Comparison of ENCODE assay signal across 15 cellular contexts in genomic region chr4:33063238-33063637, GRCh38.
A peak's percentile ranks its signal among the peaks of the same experiment; 100 is the strongest.
DNase-seq lines count a peak whose midpoint lies in the region; ATAC-seq and TF ChIP-seq lines count a peak whose summit lies in the region.
"Had no signal": no experiment of that assay in that cellular context is flagged by ENCODE, and none has a peak within 500 bp of the region (broad histone marks: within the 10 kb centered on the region; RNA-seq: fewer than 3 reads in every experiment).

No MANE protein-coding gene starts in this region.

- H2AFZ ChIP-seq in PC-3 (ENCODE audit: low read length) (no peak overlapping the region), fibroblast of lung (ENCODE audit: low read length) (no peak overlapping the region)

- no peaks in the 10 kb centered on the region for H3K9me2 ChIP-seq in PC-3 (replicated peaks; ENCODE audit: low read length)

- DNase-seq in AG20443 (ENCODE audit: low spot score) (peak; percentile 61), PC-3 (peak; percentile 1), fibroblast of lung (ENCODE audit: low read depth in 2 of 2) (peak; percentile 51 to 83), mucosa of gallbladder (ENCODE audit: low spot score) (peak; percentile 12), NCI-H1105 (lab: John Stamatoyannopoulos, UW) (no peak), T1000 (lab: John Stamatoyannopoulos, UW) (no peak), AG08396 (ENCODE audit: low spot score) (no peak)
- DNase-seq in activated CD8-positive, alpha-beta T cell treated with anti-CD3 and anti-CD28 coated beads, Interleukin-2, amount 10 ng/mL, durations not matched to agents 7 days and 5 days = no peak
- DNase-seq: activated CD4-positive, alpha-beta memory T cell treated with anti-CD3 and anti-CD28 coated beads for 36 hours; GOT3; ovary; SJCRH30; stimulated activated CD4-positive, alpha-beta T cell treated with anti-CD3 and anti-CD28 coated beads, Interleukin-12 subunit alpha, Interleukin-12 subunit beta, amount 100 ng/mL, for 4 hours; stimulated activated naive CD8-positive, alpha-beta T cell treated with anti-CD3 and anti-CD28 coated beads, Interleukin-15, amount 100 ng/mL, for 72 hours had no signal

- POLR2A ChIA-PET in PC-3 (lab: Charles Lee; ENCODE audit: unreplicated experiment) = no interaction called here
- POLR2A ChIA-PET in activated CD8-positive, alpha-beta T cell treated with anti-CD3 and anti-CD28 coated beads, Interleukin-2, amount 10 ng/mL, durations not matched to agents 7 days and 5 days (lab: Charles Lee) = no interaction called here

- no peaks in the 10 kb centered on the region for H3K9me3 Mint-ChIP-seq in activated CD8-positive, alpha-beta T cell treated with anti-CD3 and anti-CD28 coated beads, Interleukin-2, amount 10 ng/mL, durations not matched to agents 7 days and 5 days (ENCODE audit: insufficient read depth)
- H3K9me3 Mint-ChIP-seq: activated CD4-positive, alpha-beta memory T cell treated with anti-CD3 and anti-CD28 coated beads for 36 hours had no signal

- no peaks in the 10 kb centered on the region for H3K36me3 ChIP-seq in PC-3 (ENCODE audit: low read depth, low read length)
- H3K36me3 ChIP-seq in fibroblast of lung (ENCODE audit: control insufficient read depth, insufficient read depth, low read length) = no peaks in the 10 kb centered on the region
- H3K36me3 ChIP-seq: BLaER1, ovary, SJCRH30 had no signal

- H4K20me1 ChIP-seq in PC-3 (ENCODE audit: low read length) (no peaks in the 10 kb centered on the region), fibroblast of lung (ENCODE audit: control insufficient read depth, extremely low read depth, insufficient read depth, low read length) (no peaks in the 10 kb centered on the region)
- H4K20me1 ChIP-seq: BLaER1 had no signal

- no peaks in the 10 kb centered on the region for H3K4me1 Mint-ChIP-seq in activated CD8-positive, alpha-beta T cell treated with anti-CD3 and anti-CD28 coated beads, Interleukin-2, amount 10 ng/mL, durations not matched to agents 7 days and 5 days (ENCODE audit: low read depth)
- H3K4me1 Mint-ChIP-seq: stimulated activated naive CD8-positive, alpha-beta T cell treated with anti-CD3 and anti-CD28 coated beads, Interleukin-15, amount 100 ng/mL, for 72 hours had no signal

- intact Hi-C loops in PC-3 (cut with micrococcal nuclease) = loop anchor here (5.0 kb wide), 1 partner anchor 276 kb away; no protein-coding TSS in a partner anchor

- BruUV-seq in PC-3 (replicated peaks; lab: Mats Ljungman, UMichigan) = no TSS peak

- H3K79me2 ChIP-seq in PC-3 (ENCODE audit: low read length) = no peaks in the 10 kb centered on the region
- no peaks in the 10 kb centered on the region for H3K79me2 ChIP-seq in fibroblast of lung (ENCODE audit: control insufficient read depth, insufficient read depth, low read length)

- H3F3A ChIP-seq in PC-3 (ENCODE audit: low read length, unreplicated experiment) = no peaks in the 10 kb centered on the region

- H3K4me3 ChIP-seq in PC-3 (ENCODE audit: low read length) (no peak overlapping the region), fibroblast of lung (replicated peaks in 1 of 4; ENCODE audit: control extremely low read depth in 1 of 4, insufficient read depth in 1 of 4, low read depth in 3 of 4, low read length in 4 of 4) (no peak overlapping the region)
- H3K4me3 ChIP-seq: BLaER1, ovary, SJCRH30 had no signal

- H3K9me3 ChIP-seq in PC-3 (ENCODE audit: low read length) (no peaks in the 10 kb centered on the region), fibroblast of lung (ENCODE audit: control insufficient read depth, insufficient read depth, low read depth, low read length) (no peaks in the 10 kb centered on the region)
- H3K9me3 ChIP-seq: BLaER1, ovary, SJCRH30 had no signal

- TF ChIP-seq CTCF in PC-3 (conservative IDR thresholded peaks at IDR 0.05; ENCODE audit: low read depth, low read length) (no peak), fibroblast of lung (conservative IDR thresholded peaks at IDR 0.05 in 1 of 2, IDR thresholded peaks at IDR 0.05 in 1 of 2; ENCODE audit: low read depth in 1 of 2, low read length in 2 of 2) (no peak)

- CTCF ChIA-PET in PC-3 (lab: Charles Lee) = no interaction called here
- CTCF ChIA-PET in activated CD8-positive, alpha-beta T cell treated with anti-CD3 and anti-CD28 coated beads, Interleukin-2, amount 10 ng/mL, durations not matched to agents 7 days and 5 days (lab: Charles Lee) = no interaction called here

- no peak for ATAC-seq in PC-3
- no peak for ATAC-seq in activated CD8-positive, alpha-beta T cell treated with anti-CD3 and anti-CD28 coated beads, Interleukin-2, amount 10 ng/mL, durations not matched to agents 7 days and 5 days
- ATAC-seq: stimulated activated naive CD8-positive, alpha-beta T cell treated with anti-CD3 and anti-CD28 coated beads, Interleukin-15, amount 100 ng/mL, for 72 hours had no signal

- H3K4me3 Mint-ChIP-seq in activated CD8-positive, alpha-beta T cell treated with anti-CD3 and anti-CD28 coated beads, Interleukin-2, amount 10 ng/mL, durations not matched to agents 7 days and 5 days = no peak overlapping the region
- H3K4me3 Mint-ChIP-seq: activated CD4-positive, alpha-beta memory T cell treated with anti-CD3 and anti-CD28 coated beads for 36 hours; stimulated activated naive CD8-positive, alpha-beta T cell treated with anti-CD3 and anti-CD28 coated beads, Interleukin-15, amount 100 ng/mL, for 72 hours had no signal

- no peak overlapping the region for H3K9ac ChIP-seq in PC-3 (ENCODE audit: low read length)
- no peak overlapping the region for H3K9ac ChIP-seq in fibroblast of lung (ENCODE audit: insufficient read depth, low read length)
- H3K9ac ChIP-seq: BLaER1 had no signal

- no peaks in the 10 kb centered on the region for H3K36me3 Mint-ChIP-seq in activated CD8-positive, alpha-beta T cell treated with anti-CD3 and anti-CD28 coated beads, Interleukin-2, amount 10 ng/mL, durations not matched to agents 7 days and 5 days (ENCODE audit: low read depth)
- H3K36me3 Mint-ChIP-seq: activated CD4-positive, alpha-beta memory T cell treated with anti-CD3 and anti-CD28 coated beads for 36 hours had no signal

- H3K27me3 ChIP-seq in PC-3 (ENCODE audit: low read length) = no peaks in the 10 kb centered on the region
- H3K27me3 ChIP-seq in fibroblast of lung (ENCODE audit: control insufficient read depth, insufficient read depth, low read length) = no peaks in the 10 kb centered on the region
- H3K27me3 ChIP-seq: BLaER1, ovary, SJCRH30 had no signal

- H3K4me1 ChIP-seq in PC-3 (ENCODE audit: insufficient read depth, low read length) (no peaks in the 10 kb centered on the region), fibroblast of lung (ENCODE audit: control insufficient read depth, extremely low read depth, insufficient read depth, low read length) (no peaks in the 10 kb centered on the region)
- H3K4me1 ChIP-seq: BLaER1, SJCRH30 had no signal

- no peak overlapping the region for H3K27ac Mint-ChIP-seq in activated CD8-positive, alpha-beta T cell treated with anti-CD3 and anti-CD28 coated beads, Interleukin-2, amount 10 ng/mL, durations not matched to agents 7 days and 5 days
- H3K27ac Mint-ChIP-seq: activated CD4-positive, alpha-beta memory T cell treated with anti-CD3 and anti-CD28 coated beads for 36 hours; stimulated activated naive CD8-positive, alpha-beta T cell treated with anti-CD3 and anti-CD28 coated beads, Interleukin-15, amount 100 ng/mL, for 72 hours had no signal

- no peaks in the 10 kb centered on the region for H3K27me3 Mint-ChIP-seq in activated CD8-positive, alpha-beta T cell treated with anti-CD3 and anti-CD28 coated beads, Interleukin-2, amount 10 ng/mL, durations not matched to agents 7 days and 5 days (ENCODE audit: low read depth)
- H3K27me3 Mint-ChIP-seq: activated CD4-positive, alpha-beta memory T cell treated with anti-CD3 and anti-CD28 coated beads for 36 hours; stimulated activated naive CD8-positive, alpha-beta T cell treated with anti-CD3 and anti-CD28 coated beads, Interleukin-15, amount 100 ng/mL, for 72 hours had no signal

- H3K27ac ChIP-seq in PC-3 (ENCODE audit: low read length) (no peak overlapping the region), fibroblast of lung (ENCODE audit: insufficient read depth, low read length) (no peak overlapping the region)
- H3K27ac ChIP-seq: BLaER1, ovary, SJCRH30 had no signal

- H3K4me2 ChIP-seq in PC-3 (ENCODE audit: low read length) (no peak overlapping the region), fibroblast of lung (ENCODE audit: extremely low read depth, insufficient read depth, low read length) (no peak overlapping the region)
- H3K4me2 ChIP-seq: BLaER1 had no signal

Comparison
In these comparisons a context has a peak if more than half of its experiments do, and no peak if none do; other contexts are left out.
1. DNase-seq: peak in AG20443 (single experiment), PC-3 (single experiment), fibroblast of lung (2 of 2) and mucosa of gallbladder (single experiment); none in NCI-H1105 (single experiment), activated CD8-positive, alpha-beta T cell treated with anti-CD3 and anti-CD28 coated beads, Interleukin-2, amount 10 ng/mL, durations not matched to agents 7 days and 5 days (single experiment), T1000 (single experiment) and AG08396 (single experiment).